19 cellular contexts compared by ENCODE assay signal in the genomic region with DNA sequence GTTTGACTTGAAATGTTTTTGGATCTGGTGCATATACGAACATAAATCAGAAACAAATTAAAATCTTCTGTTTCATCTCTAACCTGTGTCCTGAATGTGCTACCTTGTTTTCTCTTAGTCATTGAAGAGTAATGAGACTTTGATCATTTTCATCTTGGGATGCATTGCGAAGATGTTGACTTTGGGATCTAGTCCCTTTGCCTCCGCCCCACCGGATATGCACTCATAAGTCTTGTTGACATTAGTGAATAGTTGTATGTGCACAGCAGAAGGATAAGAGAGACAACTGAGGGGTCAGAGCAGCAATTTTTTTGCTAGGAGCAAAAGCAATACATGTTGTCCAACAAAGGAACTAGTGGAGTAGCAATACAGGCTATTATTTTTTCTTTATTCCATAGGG. TPM values are rescaled to one million over a fixed set of nuclear protein-coding genes. Genes with fewer than 3 reads are reported as not detected.
A peak's percentile ranks its signal among the peaks of the same experiment; 100 is the strongest.
DNase-seq lines count a peak whose midpoint lies in the region; ATAC-seq and TF ChIP-seq lines count a peak whose summit lies in the region.
"Had no signal": no experiment of that assay in that cellular context is flagged by ENCODE, and none has a peak within 500 bp of the region (broad histone marks: within the 10 kb centered on the region; RNA-seq: fewer than 3 reads in every experiment).

No MANE protein-coding gene starts in this region.

- 71% methylated on average over 4 of the region's 4 CpGs for WGBS in suprapubic skin

- peaks cover 33% of the 10 kb centered on the region for H3K4me1 ChIP-seq in PC-9 (replicated peaks; ENCODE audit: insufficient read depth)
- peaks cover 20% of the 10 kb centered on the region for H3K4me1 ChIP-seq in suprapubic skin

- H3K9me3 ChIP-seq in PC-9 (ENCODE audit: insufficient read depth, low read depth) (no peaks in the 10 kb centered on the region), suprapubic skin (no peaks in the 10 kb centered on the region)

- H3K27ac ChIP-seq in PC-9 (no peak overlapping the region), suprapubic skin (peak overlapping the region; percentile 75)

- H2AFZ ChIP-seq in PC-9: no peak overlapping the region

- no TSS peak for BruUV-seq in PC-9 (replicated peaks; lab: Mats Ljungman, UMichigan)

- no peaks in the 10 kb centered on the region for H3K79me2 ChIP-seq in PC-9 (ENCODE audit: low read depth)

- H3K4me2 ChIP-seq in PC-9: peak overlapping the region; percentile 11; the same call in 1 of the 2 replicates

- DNase-seq in NCI-H2227 treated with DMSO at 0.1 percent for 48 hours (lab: John Stamatoyannopoulos, UW) (peak; percentile 34), NCI-H2227 (lab: John Stamatoyannopoulos, UW; ENCODE audit: unreplicated experiment) (no peak), PC-9 (no peak), fibroblast of pulmonary artery (ENCODE audit: low read depth) (peak; percentile 30), suprapubic skin (ENCODE audit: low spot score in 2 of 2) (no peak), NCI-H2081 treated with DMSO at 0.1 percent for 48 hours (lab: John Stamatoyannopoulos, UW) (no peak), inferior parietal cortex (ENCODE audit: extremely low spot score) (no peak)
- DNase-seq: activated CD4-positive, alpha-beta T cell treated with anti-CD3 and anti-CD28 coated beads, Interleukin-2, amount 50 U/mL, for 48 hours; activated naive CD4-positive, alpha-beta T cell; activated T-cell treated with anti-CD3 and anti-CD28 coated beads for 4 hours; amniotic stem cell; C1 segment of cervical spinal cord; GF-D8; NCI-H1436 treated with DMSO at 0.1 percent for 48 hours; NCI-H446; stimulated activated CD4-positive, alpha-beta T cell treated with anti-CD3 and anti-CD28 coated beads, Interleukin-2, amount 100 ng/mL, for 48 hours; stimulated activated naive CD8-positive, alpha-beta T cell treated with anti-CD3 and anti-CD28 coated beads, Interleukin-15, amount 100 ng/mL, for 72 hours had no signal

- no peak for TF ChIP-seq CTCF in PC-9 (conservative IDR thresholded peaks at IDR 0.05)
- TF ChIP-seq CTCF in fibroblast of pulmonary artery (IDR thresholded peaks at IDR 0.05; ENCODE audit: low read length, missing control alignments): no peak
- no peak for TF ChIP-seq CTCF in suprapubic skin (IDR thresholded peaks at IDR 0.05)

- TF ChIP-seq POLR2A in suprapubic skin (IDR thresholded peaks at IDR 0.05): no peak

- ATAC-seq in GM18909 (IDR thresholded peaks at IDR 0.05; ENCODE audit: poor library complexity, unreplicated experiment): no peak
- ATAC-seq: naive thymus-derived CD8-positive, alpha-beta T cell; stimulated activated naive CD8-positive, alpha-beta T cell treated with anti-CD3 and anti-CD28 coated beads, Interleukin-15, amount 100 ng/mL, for 72 hours had no signal

- intact Hi-C loops in PC-9 (cut with micrococcal nuclease; ENCODE audit: unreplicated experiment): no loop called here

- CTCF ChIA-PET in PC-9 (lab: Charles Lee): no interaction called here

- no peaks in the 10 kb centered on the region for H3K36me3 ChIP-seq in PC-9 (ENCODE audit: low read depth)
- H3K36me3 ChIP-seq in suprapubic skin: no peaks in the 10 kb centered on the region

- no peak for TF ChIP-seq EP300 in suprapubic skin (IDR thresholded peaks at IDR 0.05)

- no peaks in the 10 kb centered on the region for H3K9me2 ChIP-seq in PC-9 (ENCODE audit: insufficient read depth)

- H3K27me3 ChIP-seq in PC-9 (ENCODE audit: insufficient read depth, low read depth): no peaks in the 10 kb centered on the region
- H3K27me3 ChIP-seq in suprapubic skin: no peaks in the 10 kb centered on the region

- peaks cover 13% of the 10 kb centered on the region; the same call in 1 of the 2 replicates for H3F3A ChIP-seq in PC-9 (ENCODE audit: insufficient read depth, low read depth)

- POLR2A ChIA-PET in PC-9 (lab: Charles Lee; ENCODE audit: unreplicated experiment): no interaction called here

- no peak overlapping the region for H3K4me3 ChIP-seq in PC-9
- H3K4me3 ChIP-seq in fibroblast of pulmonary artery (replicated peaks; ENCODE audit: low read depth, low read length): no peak overlapping the region
- H3K4me3 ChIP-seq in suprapubic skin: no peak overlapping the region

- no peaks in the 10 kb centered on the region for H4K20me1 ChIP-seq in PC-9 (ENCODE audit: insufficient read depth)

RNA-seq across cellular contexts. Expression of a gene that starts 35.9 kb away (rescaled TPM):
- total RNA-seq in PC-9 (2021): 16.5 and 21.3 TPM in 2 replicates
- total RNA-seq in suprapubic skin: 10 to 100 TPM in 3 of 4 donors, 1 to 10 TPM in 1; 8.8 to 17.6 (median 12.8) TPM

Comparison
In these comparisons a context has a peak if more than half of its experiments do, and no peak if none do; other contexts are left out.
1. DNase-seq: peak in NCI-H2227 treated with DMSO at 0.1 percent for 48 hours (single experiment) and fibroblast of pulmonary artery (single experiment); none in NCI-H2227 (single experiment), PC-9 (0 of 2), suprapubic skin (0 of 2), NCI-H2081 treated with DMSO at 0.1 percent for 48 hours (single experiment) and inferior parietal cortex (single experiment).